ENCODE assay signal across 8 cellular contexts in the genomic region with DNA sequence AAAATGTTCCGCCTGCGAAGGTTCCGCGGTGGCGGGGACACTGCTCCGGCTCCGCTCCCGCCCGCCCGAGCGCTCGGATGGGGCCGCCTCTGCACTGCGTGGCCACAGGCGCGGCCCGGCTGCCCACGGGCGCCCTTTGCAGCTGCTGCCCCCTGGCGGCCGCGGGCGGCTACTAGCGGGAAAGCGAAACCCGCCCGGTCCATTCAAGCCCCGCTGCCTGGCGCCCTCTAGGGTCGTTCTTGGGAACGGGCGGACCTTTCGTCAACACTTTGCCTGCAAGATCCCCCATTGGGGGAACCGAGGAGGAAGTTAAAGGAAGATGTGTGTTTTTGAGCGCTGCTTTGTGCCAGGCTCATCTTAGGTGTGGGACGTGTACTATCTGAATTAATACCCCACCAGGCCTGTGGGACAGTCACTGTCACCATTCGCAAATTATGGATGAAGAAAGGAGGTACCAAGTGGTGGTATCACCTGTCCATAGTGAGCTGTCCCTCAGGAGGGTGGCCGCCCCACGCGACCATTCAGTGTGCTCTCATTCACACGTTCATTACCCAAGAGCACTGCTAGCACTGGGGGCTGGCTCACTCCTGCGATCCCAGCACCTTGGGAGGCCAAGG. TPM values are rescaled to one million over a fixed set of nuclear protein-coding genes. Genes with fewer than 3 reads are reported as not detected.
DNase-seq lines count a peak whose midpoint lies in the region; ATAC-seq lines count a peak whose summit lies in the region.

No MANE protein-coding gene starts in this region.

- H3K27ac ChIP-seq in caudate nucleus (ENCODE audit: low read depth, low read length) = no peak overlapping the region

- DNase-seq in 8988T (peak; percentile 89), NCI-H510A treated with DMSO at 0.1 percent for 48 hours (lab: John Stamatoyannopoulos, UW) (peak; percentile 89), caudate nucleus (lab: John Stamatoyannopoulos, UW) (peak in 41 of 61 donors; percentile 6 to 68 (median 39)), left colon (peak; percentile 75 to 95)
- peak; percentile 93 to 95 for DNase-seq in activated CD4-positive, alpha-beta T cell treated with anti-CD3 and anti-CD28 coated beads for 24 hours (ENCODE audit: low read depth in 2 of 2)
- peak; percentile 94 for DNase-seq in stimulated activated CD4-positive, alpha-beta T cell treated with anti-CD3 and anti-CD28 coated beads, Interleukin-4, amount 100 ng/mL, for 24 hours

- intact Hi-C loops in left colon (cut with DNase I, micrococcal nuclease) = loop anchor here in 1 of 2 donors (2.0 to 10.0 kb wide), 2 partner anchors 69 to 151 kb away; no protein-coding TSS in a partner anchor

- ATAC-seq in GM18861 (IDR thresholded peaks at IDR 0.05; ENCODE audit: unreplicated experiment) (peak; percentile 51), HG03432 (IDR thresholded peaks at IDR 0.05; ENCODE audit: unreplicated experiment) (peak; percentile 72), left colon (peak; percentile 90)

RNA-seq across cellular contexts. Expression of gene GPR132, which starts 19.4 kb away (rescaled TPM):
- total RNA-seq in left colon = 1 to 10 TPM in 1 of 2 donors, under 1 TPM in 1; 0.73 to 3.4 TPM

RNA-seq across cellular contexts. Expression of gene CDCA4, which starts 24.9 kb away (rescaled TPM):
- 1 to 10 TPM; 5.2 to 6.5 TPM for total RNA-seq in left colon

Comparison
In these comparisons a context has a peak if more than half of its experiments do, and no peak if none do; other contexts are left out.
1. DNase-seq: peak in every context shown above with its lines; median percentile 94 in activated CD4-positive, alpha-beta T cell treated with anti-CD3 and anti-CD28 coated beads for 24 hours; 94 in stimulated activated CD4-positive, alpha-beta T cell treated with anti-CD3 and anti-CD28 coated beads, Interleukin-4, amount 100 ng/mL, for 24 hours; 89 in 8988T; 89 in NCI-H510A treated with DMSO at 0.1 percent for 48 hours; 85 in left colon; 39 in caudate nucleus.